ENCODE assay signal across 8 cellular contexts in the genomic region with DNA sequence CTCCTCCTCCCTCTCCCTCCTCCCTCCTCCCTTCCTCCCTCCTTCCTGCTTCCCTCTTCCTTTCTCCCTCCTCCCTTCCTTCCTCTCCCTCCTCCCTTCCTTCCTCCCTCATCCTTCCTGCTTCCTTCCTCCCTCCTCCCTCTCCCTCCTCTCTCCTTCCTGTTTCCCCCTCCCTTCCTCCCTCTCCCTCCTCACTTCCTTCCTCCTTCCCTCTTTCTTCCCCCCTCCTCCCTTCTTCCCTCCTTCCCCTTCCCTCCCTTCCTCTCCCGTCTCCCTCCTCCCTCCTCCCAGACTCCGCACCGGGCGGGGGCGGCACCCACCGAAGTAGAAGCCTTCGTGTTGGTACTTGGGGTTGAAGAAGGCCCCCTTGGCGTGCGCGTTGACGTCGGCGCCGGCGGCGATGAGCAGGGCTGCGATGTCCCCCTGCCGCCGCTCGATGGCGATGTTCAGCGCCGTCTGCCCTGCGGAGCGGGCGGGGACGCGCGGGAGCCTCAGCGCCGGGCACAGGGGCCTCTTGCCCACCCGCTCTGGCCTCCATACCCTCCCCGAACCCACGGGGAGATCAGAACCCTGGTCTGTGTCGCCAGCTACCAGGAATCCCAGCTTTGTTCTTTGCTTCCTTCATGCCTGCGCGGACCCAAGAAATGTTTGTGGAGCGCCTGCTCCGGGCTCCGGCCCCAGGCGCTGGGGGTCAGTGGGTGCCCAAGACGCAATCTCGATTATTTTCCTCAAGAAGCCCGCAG. TPM values are rescaled to one million over a fixed set of nuclear protein-coding genes. Genes with fewer than 3 reads are reported as not detected.
DNase-seq lines count a peak whose midpoint lies in the region; ATAC-seq, FAIRE-seq and TF ChIP-seq lines count a peak whose summit lies in the region.

No MANE protein-coding gene starts in this region.

- no peaks in the 10 kb centered on the region for H3K36me3 Mint-ChIP-seq in T-helper 2 cell treated with Interferon-gamma antibody and Interleukin-4, amounts not matched to agents 5 μg/mL and 100 μg/mL, for 36 hours (ENCODE audit: low read depth)

- peak overlapping the region; percentile 27; the same call in 1 of the 2 replicates for H3K9ac ChIP-seq in GM12878 (ENCODE audit: control insufficient read depth, insufficient read depth, low read length)
- H3K9ac ChIP-seq in iPS-15b (ENCODE audit: low read depth, low read length), result peak overlapping the region; percentile 66

- H3K4me1 ChIP-seq in GM12878 (ENCODE audit: control insufficient read depth, insufficient read depth, low read length) (peaks cover 3% of the 10 kb centered on the region), iPS-15b (ENCODE audit: control insufficient read depth, insufficient read depth, low read length) (peaks cover 1% of the 10 kb centered on the region)

- no peak for FAIRE-seq in GM12878 (lab: Jason Lieb, UNC)

- H3K27me3 Mint-ChIP-seq in T-helper 2 cell treated with Interferon-gamma antibody and Interleukin-4, amounts not matched to agents 5 μg/mL and 100 μg/mL, for 36 hours (ENCODE audit: low read depth), result peaks cover 10% of the 10 kb centered on the region

- DNase-seq in AG09309 (ENCODE audit: low read depth) (no peak), HEK293T (ENCODE audit: extremely low spot score) (peak; percentile 71), GM12878 (ENCODE audit: low read depth, low spot score) (no peak), sciatic nerve (ENCODE audit: low spot score) (peak; percentile 88)
- DNase-seq in T-helper 2 cell treated with Interferon-gamma antibody and Interleukin-4, amounts not matched to agents 5 μg/mL and 100 μg/mL, for 36 hours (ENCODE audit: low spot score), result peak; percentile 49

- 0 out of 2 replicates have a peak, but pooled peaks have one; percentile 35 for TF ChIP-seq POLR2A in GM12878 (IDR thresholded peaks at IDR 0.05; ENCODE audit: low read depth, low read length)

- peak overlapping the region; percentile 39 for H3K4me3 ChIP-seq in AG09309 (ENCODE audit: control insufficient read depth, low read depth, low read length)
- H3K4me3 ChIP-seq in GM12878, result no peak overlapping the region; the same call in 1 of the 2 replicates
- H3K4me3 ChIP-seq in iPS-15b (ENCODE audit: low read depth, low read length), result peak overlapping the region; percentile 66

- H3K4me1 Mint-ChIP-seq in T-helper 2 cell treated with Interferon-gamma antibody and Interleukin-4, amounts not matched to agents 5 μg/mL and 100 μg/mL, for 36 hours (ENCODE audit: low read depth), result peaks cover 9% of the 10 kb centered on the region

- no TSS peak for BruUV-seq in GM12878 (replicated peaks; lab: Mats Ljungman, UMichigan)

- no peaks in the 10 kb centered on the region for H3K27me3 ChIP-seq in GM12878 (replicated peaks in 1 of 2; ENCODE audit: control insufficient read depth in 2 of 2, insufficient read depth in 2 of 2, low read length in 1 of 2)
- H3K27me3 ChIP-seq in iPS-15b (ENCODE audit: control insufficient read depth, insufficient read depth, low read length), result no peaks in the 10 kb centered on the region

- no peaks in the 10 kb centered on the region for H3K9me3 Mint-ChIP-seq in T-helper 2 cell treated with Interferon-gamma antibody and Interleukin-4, amounts not matched to agents 5 μg/mL and 100 μg/mL, for 36 hours

- POLR2A ChIA-PET in HEK293T (lab: Yijun Ruan, JAX), result no interaction called here
- POLR2A ChIA-PET in GM12878 (lab: Charles Lee), result no interaction called here

- no peaks in the 10 kb centered on the region for H3K79me2 ChIP-seq in GM12878 (ENCODE audit: control insufficient read depth, insufficient read depth, low read length)

- H4K20me1 ChIP-seq in GM12878 (ENCODE audit: control insufficient read depth, insufficient read depth), result no peaks in the 10 kb centered on the region

- no peak overlapping the region for H3K27ac Mint-ChIP-seq in T-helper 2 cell treated with Interferon-gamma antibody and Interleukin-4, amounts not matched to agents 5 μg/mL and 100 μg/mL, for 36 hours

- H3K9me3 ChIP-seq in GM12878 (replicated peaks; ENCODE audit: control insufficient read depth, insufficient read depth, low read length) (no peaks in the 10 kb centered on the region), iPS-15b (ENCODE audit: control insufficient read depth, insufficient read depth, low read length) (no peaks in the 10 kb centered on the region)

- SMC1A ChIA-PET in GM12878 (lab: Charles Lee; ENCODE audit: uncharacterized antibody, unreplicated experiment), result no interaction called here

- H3K36me3 ChIP-seq in GM12878 (ENCODE audit: control insufficient read depth in 2 of 2, insufficient read depth in 2 of 2, low read length in 1 of 2) (peaks cover 0 to 5% of the 10 kb centered on the region in 2 experiments; a peak in 2 of 4 replicates), iPS-15b (ENCODE audit: control insufficient read depth, insufficient read depth, low read length) (no peaks in the 10 kb centered on the region)

- H2AFZ ChIP-seq in GM12878 (ENCODE audit: control insufficient read depth, low read depth, low read length), result peak overlapping the region; percentile 88

- WGBS in GM12878 (ENCODE audit: insufficient coverage, insufficient replicate concordance, low lambda C conversion rate, missing lambda C conversion rate), result 6% methylated on average over 39 of the region's 44 CpGs

- no peak for TF ChIP-seq EP300 in GM12878 (IDR thresholded peaks at IDR 0.05; ENCODE audit: borderline replicate concordance in 1 of 2, control insufficient read depth in 1 of 2, low read depth in 2 of 2, low read length in 2 of 2)

- TF ChIP-seq CTCF in AG09309 (IDR thresholded peaks at IDR 0.05; ENCODE audit: control insufficient read depth, insufficient read depth, low read depth, low read length, missing control alignments) (peak; percentile 62), GM12878 (IDR thresholded peaks at IDR 0.05 in 2 of 3, conservative IDR thresholded peaks at IDR 0.05 in 1 of 3; ENCODE audit: control insufficient read depth in 2 of 3, extremely low read depth in 1 of 3, insufficient read depth in 1 of 3, low read depth in 3 of 3, low read length in 3 of 3) (peak; percentile 48 to 79 (median 58); a peak in 5 of 6 replicates)

- in situ Hi-C loops in GM12878 (cut with MboI), result no loop called here

- RAD21 ChIA-PET in GM12878 (lab: Charles Lee; ENCODE audit: unreplicated experiment), result interaction anchor here (1.3 kb wide), 1 partner anchor 101 kb away, joined by 5 read pairs; the partner anchor contains the start of genes CTNS and SHPK

- H3K4me2 ChIP-seq in GM12878 (ENCODE audit: control insufficient read depth, insufficient read depth), result peak overlapping the region; percentile 74

- H3K27ac ChIP-seq in GM12878 (ENCODE audit: control insufficient read depth, insufficient read depth), result no peak overlapping the region

- peak overlapping the region; percentile 21 for H3K4me3 Mint-ChIP-seq in T-helper 2 cell treated with Interferon-gamma antibody and Interleukin-4, amounts not matched to agents 5 μg/mL and 100 μg/mL, for 36 hours

- TF ChIP-seq RAD21 in GM12878 (IDR thresholded peaks at IDR 0.05; ENCODE audit: insufficient read depth, low read depth, low read length), result peak; percentile 65

- intact Hi-C loops in GM12878 (cut with micrococcal nuclease; ENCODE audit: unreplicated experiment) (no loop called here), sciatic nerve (cut with DNase I) (loop anchor here (10.0 kb wide), 1 partner anchor 61 kb away; the partner anchor contains the start of genes ASPA and SPATA22)

- ATAC-seq in GM12878 (peak; percentile 56), sciatic nerve (peak; percentile 83), HG03196 (IDR thresholded peaks at IDR 0.05; ENCODE audit: unreplicated experiment) (no peak), GM21576 (IDR thresholded peaks at IDR 0.05; ENCODE audit: unreplicated experiment) (no peak)

- CTCF ChIA-PET in HEK293T (lab: Yijun Ruan, JAX), result interaction anchor here (0.5 kb wide), 1 partner anchor 19 kb away, joined by 4 read pairs; no protein-coding TSS in a partner anchor
- CTCF ChIA-PET in GM12878 (lab: Yijun Ruan, JAX), result interaction anchor here (1.6 kb wide), 1 partner anchor 12 kb away, joined by 4 read pairs; no protein-coding TSS in a partner anchor

TF ChIP-seq in GM12878, 131 proteins besides CTCF, POLR2A, EP300 and RAD21 (continues in another document):
- no peak for TF ChIP-seq SMAD5 (IDR thresholded peaks at IDR 0.05; ENCODE audit: low read depth)

RNA-seq across cellular contexts. Expression of gene TRPV3, which starts 22.2 kb away (rescaled TPM):
- 74.5 and 76.8 TPM in 2 replicates for total RNA-seq in GM12878 (2013; cell fraction: nucleolus; rRNA removed)
- total RNA-seq in GM12878 (2014; rRNA removed) (2.7 and 3.7 TPM in 2 replicates), GM12878 (2014; rRNA removed; fragmentation: Illumina TruSeq; extraction: Trizol) (2.7 and 2.8 TPM in 2 replicates), GM12878 (2021) (3.6 and 5.2 TPM in 2 replicates), sciatic nerve (13.0 TPM)
- 5.5 TPM for polyA plus RNA-seq in GM12878 (2011; ENCODE audit: low read depth)
- polyA plus RNA-seq in GM12878 (2011; rRNA removed) (8.7 and 12.0 TPM in 2 replicates), GM12878 (2014; fragmentation: Illumina TruSeq; extraction: Trizol) (3.3 and 4.1 TPM in 2 replicates), GM12878 (2014; fragmentation: Nextera tagmentation; extraction: Ambion mirVana) (under 1 TPM; 0.52 to 0.60 TPM), GM12878 (2014; rRNA removed) (4.4 and 4.5 TPM in 2 replicates), GM12878 (2016; fragmentation: Nextera tagmentation; extraction: Ambion mirVana) (1 to 10 TPM; 1.6 to 2.1 TPM)
- polyA plus RNA-seq in GM12878 (2011; cell fraction: cytosol; rRNA removed), result 12.1 and 15.3 TPM in 2 replicates
- 37.3 and 39.1 TPM in 2 replicates for polyA plus RNA-seq in GM12878 (2011; cell fraction: nucleus; rRNA removed)
- polyA plus RNA-seq in GM12878 (2012), result 7.1 and 7.9 TPM in 2 replicates
- polyA minus RNA-seq in GM12878 (2011; rRNA and poly(A)+ RNA removed), result 19.7 and 20.9 TPM in 2 replicates
- 5.2 and 7.4 TPM in 2 replicates for polyA minus RNA-seq in GM12878 (2011; cell fraction: cytosol; rRNA and poly(A)+ RNA removed)
- 18.5 and 22.5 TPM in 2 replicates for polyA minus RNA-seq in GM12878 (2011; cell fraction: nucleus; rRNA and poly(A)+ RNA removed)

RNA-seq across cellular contexts. Expression of gene ASPA, which starts 59.6 kb away (rescaled TPM):
- total RNA-seq in GM12878 (2013; cell fraction: nucleolus; rRNA removed), result not detected in 2 replicates
- total RNA-seq in GM12878 (2014; rRNA removed), result not detected in 2 replicates
- not detected in 2 replicates for total RNA-seq in GM12878 (2014; rRNA removed; fragmentation: Illumina TruSeq; extraction: Trizol)
- total RNA-seq in GM12878 (2021), result not detected in 2 replicates
- polyA plus RNA-seq in GM12878 (2011; ENCODE audit: low read depth), result not detected
- 0.30 and 0.32 TPM in 2 replicates for polyA plus RNA-seq in GM12878 (2011; rRNA removed)
- 0.02 and 0.09 TPM in 2 replicates for polyA plus RNA-seq in GM12878 (2011; cell fraction: cytosol; rRNA removed)
- 0.12 and 0.33 TPM in 2 replicates for polyA plus RNA-seq in GM12878 (2011; cell fraction: nucleus; rRNA removed)
- polyA plus RNA-seq in GM12878 (2012), result 0.14 TPM in 1 of 2 replicates, not detected in the other
- not detected in 2 replicates for polyA plus RNA-seq in GM12878 (2014; fragmentation: Illumina TruSeq; extraction: Trizol)
- under 1 TPM in 1 of 2 experiments, not detected in 1; 0.04 TPM for polyA plus RNA-seq in GM12878 (2014; fragmentation: Nextera tagmentation; extraction: Ambion mirVana)
- 0.03 TPM in 1 of 2 replicates, not detected in the other for polyA plus RNA-seq in GM12878 (2014; rRNA removed)
- not detected for polyA plus RNA-seq in GM12878 (2016; fragmentation: Nextera tagmentation; extraction: Ambion mirVana)
- not detected in 2 replicates for polyA minus RNA-seq in GM12878 (2011; rRNA and poly(A)+ RNA removed)
- polyA minus RNA-seq in GM12878 (2011; cell fraction: cytosol; rRNA and poly(A)+ RNA removed), result not detected in 2 replicates
- polyA minus RNA-seq in GM12878 (2011; cell fraction: nucleus; rRNA and poly(A)+ RNA removed), result 0.96 TPM in 1 of 2 replicates, not detected in the other
- 41.6 TPM for total RNA-seq in sciatic nerve

Comparison
In these comparisons a context has a peak if more than half of its experiments do, and no peak if none do; other contexts are left out.
1. DNase-seq: peak in HEK293T (single experiment), T-helper 2 cell treated with Interferon-gamma antibody and Interleukin-4, amounts not matched to agents 5 μg/mL and 100 μg/mL, for 36 hours (single experiment) and sciatic nerve (single experiment); none in AG09309 (single experiment) and GM12878 (single experiment).
2. ATAC-seq: peak in GM12878 (single experiment) and sciatic nerve (single experiment); none in HG03196 (single experiment) and GM21576 (single experiment).
3. RNA of gene ASPA, which starts 59.6 kb away (total RNA-seq): 41.6 TPM in sciatic nerve (single experiment); not detected in GM12878; every median in the first group is over 10 times any median in the second.